Comparison of ENCODE assay signal across 22 cellular contexts in the genomic region with DNA sequence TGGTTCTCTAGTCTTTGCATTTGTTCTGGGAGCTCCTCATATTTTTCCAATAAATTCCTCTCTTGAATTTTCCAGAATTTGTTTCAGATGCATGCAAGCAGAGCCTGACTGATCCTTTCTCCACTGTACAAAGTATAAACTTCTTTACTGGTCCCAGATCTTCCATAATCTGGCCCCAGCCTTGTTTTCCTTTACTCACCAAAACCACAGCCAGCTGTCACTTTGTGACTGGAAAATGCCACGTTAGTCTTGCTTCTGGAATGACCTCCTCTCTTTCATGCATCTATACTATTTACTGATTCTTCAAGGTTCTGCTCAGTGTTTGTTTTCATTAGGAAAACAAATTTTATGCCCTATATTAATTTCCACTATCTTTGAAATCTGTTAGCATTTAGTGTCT.
"Had no signal": no experiment of that assay in that cellular context is flagged by ENCODE, and none has a peak within 500 bp of the region (broad histone marks: within the 10 kb centered on the region; RNA-seq: fewer than 3 reads in every experiment).

No MANE protein-coding gene starts in this region.

- H3K27me3 ChIP-seq: breast epithelium, colonic mucosa, dorsolateral prefrontal cortex, stomach, suprapubic skin, tibial nerve had no signal

- H3K27ac ChIP-seq: breast epithelium, colonic mucosa, dorsolateral prefrontal cortex, left ventricle myocardium inferior, parathyroid adenoma, stomach, suprapubic skin, tibial nerve had no signal

- ATAC-seq: effector memory CD8-positive, alpha-beta T cell; esophagus mucosa; right cardiac atrium; stimulated activated memory B cell treated with anti-CD40 and anti-IgM and Interleukin-4, amounts not matched to agents 10 μg/mL and 1 μg/mL and 100 μg/mL, for 72 hours had no signal

- H3K4me1 ChIP-seq: breast epithelium, colonic mucosa, left ventricle myocardium inferior, parathyroid adenoma had no signal

- H3K9ac ChIP-seq: parathyroid adenoma had no signal

- H3K9me3 ChIP-seq: breast epithelium, colonic mucosa, left ventricle myocardium inferior, stomach, suprapubic skin, tibial nerve had no signal

- H2AFZ ChIP-seq: parathyroid adenoma had no signal

- H3K36me3 ChIP-seq: breast epithelium, colonic mucosa, left ventricle myocardium inferior, stomach, suprapubic skin, tibial nerve had no signal

- H3K79me2 ChIP-seq: parathyroid adenoma had no signal

- DNase-seq: activated CD4-positive, alpha-beta T cell treated with anti-CD3 and anti-CD28 coated beads for 1 hour; activated CD8-positive, alpha-beta memory T cell treated with anti-CD3 and anti-CD28 coated beads for 24 hours; activated CD8-positive, alpha-beta memory T cell treated with anti-CD3 and anti-CD28 coated beads, Interleukin-2, amount 50 U/mL, for 4 hours; activated naive CD4-positive, alpha-beta T cell; activated naive CD8-positive, alpha-beta T cell treated with anti-CD3 and anti-CD28 coated beads for 36 hours; activated T-cell treated with anti-CD3 and anti-CD28 coated beads, Interleukin-2, amount 50 U/mL, for 24 hours; colonic mucosa; dorsolateral prefrontal cortex; effector memory CD8-positive, alpha-beta T cell; hypothalamus; left ventricle myocardium inferior; midbrain; nephron progenitor cell; right cardiac atrium; stomach had no signal

- H3K4me3 ChIP-seq: breast epithelium, colonic mucosa, dorsolateral prefrontal cortex, left ventricle myocardium inferior, skin epidermis, stomach, suprapubic skin, tibial nerve had no signal
